31 cellular contexts compared by ENCODE assay signal in the genomic region with DNA sequence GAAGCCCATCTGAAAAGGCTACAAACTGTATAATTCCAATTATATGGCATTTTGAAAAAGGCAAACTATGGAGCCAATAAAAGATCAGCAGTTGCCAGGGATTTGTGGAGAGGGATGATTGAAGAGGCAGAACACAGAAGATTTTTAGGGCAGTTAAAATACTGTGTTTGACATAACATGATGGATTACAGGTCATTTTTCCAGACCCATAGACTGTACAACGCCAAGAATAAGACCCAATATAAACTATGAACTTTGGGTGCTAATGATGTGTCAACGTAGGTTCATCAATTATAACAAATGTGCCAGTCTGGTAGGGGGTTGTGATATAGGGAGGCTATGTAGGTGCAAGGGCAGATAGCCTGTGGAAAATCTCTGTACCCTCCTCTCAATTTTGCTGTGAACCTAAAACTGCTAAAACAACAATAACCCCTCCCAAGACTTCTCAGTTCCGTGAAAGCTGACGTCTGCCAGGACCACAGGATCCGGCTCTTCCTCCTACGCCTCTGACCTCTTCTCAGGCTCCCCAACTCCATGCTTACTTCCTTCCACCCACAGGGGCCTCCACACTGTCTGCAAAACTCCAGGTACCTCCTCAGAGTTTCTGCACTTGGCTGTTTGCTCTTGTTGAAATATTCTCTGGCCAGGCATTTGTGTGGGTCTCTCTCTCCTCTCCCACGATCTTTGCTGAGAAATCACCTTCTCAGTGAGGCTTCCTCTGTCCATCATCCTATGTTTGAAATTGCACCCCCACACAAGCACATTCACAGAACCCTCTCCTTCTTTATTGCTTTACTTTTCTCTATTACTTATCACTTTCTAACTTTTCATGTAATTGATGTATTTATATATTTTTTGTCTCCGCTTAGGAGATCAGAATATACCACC.
A peak's percentile ranks its signal among the peaks of the same experiment; 100 is the strongest.
DNase-seq lines count a peak whose midpoint lies in the region; ATAC-seq, FAIRE-seq and TF ChIP-seq lines count a peak whose summit lies in the region.
"Had no signal": no experiment of that assay in that cellular context is flagged by ENCODE, and none has a peak within 500 bp of the region (broad histone marks: within the 10 kb centered on the region; RNA-seq: fewer than 3 reads in every experiment).

No MANE protein-coding gene starts in this region.

- no peak for TF ChIP-seq POLR2A in K562 (conservative IDR thresholded peaks at IDR 0.05)

- no peak overlapping the region for H3K4me3 Mint-ChIP-seq in activated naive CD4-positive, alpha-beta T cell treated with anti-CD3 and anti-CD28 coated beads, Interleukin-2, amount 50 U/mL, for 24 hours
- H3K4me3 Mint-ChIP-seq: activated naive CD8-positive, alpha-beta T cell; activated T-helper 1 cell treated with anti-CD3 and anti-CD28 coated beads, Interleukin-12 subunit alpha, Interleukin-12 subunit beta, Interleukin-2, Interleukin-4 antibody, amounts not matched to agents 30 ng/mL and 10 ng/mL and 1 ng/mL, durations not matched to agents 14 hours and 24 hours and 36 hours; naive B cell; stimulated activated memory B cell treated with anti-CD40 and anti-IgM and Interleukin-4, amounts not matched to agents 10 μg/mL and 1 μg/mL and 100 μg/mL, for 72 hours had no signal

- H3K4me1 Mint-ChIP-seq in activated naive CD4-positive, alpha-beta T cell treated with anti-CD3 and anti-CD28 coated beads, Interleukin-2, amount 50 U/mL, for 24 hours = no peaks in the 10 kb centered on the region
- H3K4me1 Mint-ChIP-seq: naive B cell; stimulated activated memory B cell treated with anti-CD40 and anti-IgM and Interleukin-4, amounts not matched to agents 10 μg/mL and 1 μg/mL and 100 μg/mL, for 72 hours had no signal

- H3K4ac ChIP-seq in trophoblast cell (ENCODE audit: low read depth, low read length) = no peak overlapping the region

- H3K18ac ChIP-seq in trophoblast cell (ENCODE audit: low read length) = no peak overlapping the region

- no peak for ATAC-seq in activated naive CD4-positive, alpha-beta T cell treated with anti-CD3 and anti-CD28 coated beads, Interleukin-2, amount 50 U/mL, for 72 hours
- peak; percentile 92 for ATAC-seq in K562
- no peak for ATAC-seq in GM18867 (IDR thresholded peaks at IDR 0.05; ENCODE audit: unreplicated experiment)
- ATAC-seq: A549; foreskin keratinocyte; left colon; stimulated activated memory B cell treated with anti-CD40 and anti-IgM and Interleukin-4, amounts not matched to agents 10 μg/mL and 1 μg/mL and 100 μg/mL, for 72 hours had no signal

- no peak overlapping the region for H2BK12ac ChIP-seq in trophoblast cell (ENCODE audit: low read length)

- H2BK120ac ChIP-seq in trophoblast cell (ENCODE audit: insufficient read depth, low read length, poor library complexity) = no peak overlapping the region

- H3K79me1 ChIP-seq in trophoblast cell (ENCODE audit: low read length) = no peaks in the 10 kb centered on the region

- H3K9me3 ChIP-seq in K562 (replicated peaks; ENCODE audit: control insufficient read depth, insufficient read depth, low read depth, low read length) (no peaks in the 10 kb centered on the region), trophoblast cell (ENCODE audit: insufficient read depth, low read depth, low read length) (no peaks in the 10 kb centered on the region)
- H3K9me3 ChIP-seq: A549, ascending aorta, BE2C, suprapubic skin, vagina had no signal

- peak; percentile 90 for FAIRE-seq in K562 (lab: Jason Lieb, UNC)
- FAIRE-seq: A549, H54 had no signal

- H3K27ac Mint-ChIP-seq in activated naive CD4-positive, alpha-beta T cell treated with anti-CD3 and anti-CD28 coated beads, Interleukin-2, amount 50 U/mL, for 24 hours = peak overlapping the region; percentile 4
- H3K27ac Mint-ChIP-seq in activated naive CD4-positive, alpha-beta T cell treated with anti-CD3 and anti-CD28 coated beads, Interleukin-2, amount 50 U/mL, for 72 hours = no peak overlapping the region
- H3K27ac Mint-ChIP-seq: activated naive CD8-positive, alpha-beta T cell; activated T-helper 1 cell treated with anti-CD3 and anti-CD28 coated beads, Interleukin-12 subunit alpha, Interleukin-12 subunit beta, Interleukin-2, Interleukin-4 antibody, amounts not matched to agents 30 ng/mL and 10 ng/mL and 1 ng/mL, durations not matched to agents 14 hours and 24 hours and 36 hours; naive B cell; stimulated activated memory B cell treated with anti-CD40 and anti-IgM and Interleukin-4, amounts not matched to agents 10 μg/mL and 1 μg/mL and 100 μg/mL, for 72 hours had no signal

- H3K36me3 ChIP-seq in K562 (ENCODE audit: control insufficient read depth, insufficient read depth, low read length) = no peaks in the 10 kb centered on the region
- H3K36me3 ChIP-seq in trophoblast cell (ENCODE audit: control insufficient read depth in 1 of 2, insufficient read depth in 2 of 2, low read length in 2 of 2) = no peaks in the 10 kb centered on the region
- H3K36me3 ChIP-seq: ascending aorta, BE2C, suprapubic skin, vagina had no signal

- no TSS peak for BruUV-seq in K562 (replicated peaks; lab: Mats Ljungman, UMichigan)

- no peaks in the 10 kb centered on the region for H3K9me1 ChIP-seq in K562 (ENCODE audit: control insufficient read depth, insufficient read depth, low read length)

- no peaks in the 10 kb centered on the region for H3K79me2 ChIP-seq in K562 (ENCODE audit: control insufficient read depth, insufficient read depth, low read length)
- no peaks in the 10 kb centered on the region for H3K79me2 ChIP-seq in trophoblast cell (ENCODE audit: control insufficient read depth, insufficient read depth, low read length, poor library complexity)

- H2AFZ ChIP-seq in K562 (ENCODE audit: low read depth, low read length) = peak overlapping the region; percentile 89
- H2AFZ ChIP-seq in trophoblast cell (ENCODE audit: insufficient read depth, low read length, poor library complexity) = no peak overlapping the region
- H2AFZ ChIP-seq: PC-9 had no signal

- WGBS in K562 (ENCODE audit: insufficient coverage, low coverage, missing lambda C conversion rate) = 19% methylated on average over 8 of the region's 8 CpGs
- WGBS in trophoblast cell (ENCODE audit: extremely low coverage, insufficient coverage, insufficient read length) = no CpG with 5 or more reads among the region's 8 CpGs

- no peaks in the 10 kb centered on the region for H4K20me1 ChIP-seq in K562 (replicated peaks; ENCODE audit: control insufficient read depth, insufficient read depth, low read length)

- TF ChIP-seq CTCF in K562 (IDR thresholded peaks at IDR 0.05 in 2 of 3, conservative IDR thresholded peaks at IDR 0.05 in 1 of 3; ENCODE audit: insufficient read depth in 2 of 3, low read depth in 1 of 3, low read length in 3 of 3) = no peak

- H2AK5ac ChIP-seq in trophoblast cell (ENCODE audit: low read length) = no peak overlapping the region

- no peaks in the 10 kb centered on the region for H3K27me3 ChIP-seq in K562 (ENCODE audit: control insufficient read depth in 2 of 2, insufficient read depth in 2 of 2, low read length in 2 of 2)
- H3K27me3 ChIP-seq in trophoblast cell (ENCODE audit: insufficient read depth, low read length) = no peaks in the 10 kb centered on the region
- H3K27me3 ChIP-seq: ascending aorta, foreskin keratinocyte, suprapubic skin, vagina had no signal

- 0 out of 2 replicates have a peak, but pooled peaks have one; percentile 18 for TF ChIP-seq EP300 in K562 (IDR thresholded peaks at IDR 0.05; ENCODE audit: low read length)

- H3K4me3 ChIP-seq in K562 (no peak overlapping the region), trophoblast cell (ENCODE audit: low read depth, low read length) (no peak overlapping the region)
- H3K4me3 ChIP-seq: A549, ascending aorta, PC-9, suprapubic skin, vagina had no signal

- no peak overlapping the region for H4K91ac ChIP-seq in trophoblast cell (ENCODE audit: low read depth, low read length)

- H3K4me2 ChIP-seq in K562 (ENCODE audit: insufficient read depth, low read length) (peak overlapping the region; percentile 59), trophoblast cell (ENCODE audit: low read length) (no peak overlapping the region)
- H3K4me2 ChIP-seq: A549, PC-9 had no signal

- intact Hi-C loops in K562 (cut with micrococcal nuclease) = no loop called here

- no peak overlapping the region for H4K8ac ChIP-seq in trophoblast cell (ENCODE audit: low read depth, low read length)

- no peaks in the 10 kb centered on the region for H3K9me3 Mint-ChIP-seq in activated naive CD4-positive, alpha-beta T cell treated with anti-CD3 and anti-CD28 coated beads, Interleukin-2, amount 50 U/mL, for 24 hours
- no peaks in the 10 kb centered on the region for H3K9me3 Mint-ChIP-seq in activated naive CD4-positive, alpha-beta T cell treated with anti-CD3 and anti-CD28 coated beads, Interleukin-2, amount 50 U/mL, for 72 hours
- H3K9me3 Mint-ChIP-seq: activated T-helper 1 cell treated with anti-CD3 and anti-CD28 coated beads, Interleukin-12 subunit alpha, Interleukin-12 subunit beta, Interleukin-2, Interleukin-4 antibody, amounts not matched to agents 30 ng/mL and 10 ng/mL and 1 ng/mL, durations not matched to agents 14 hours and 24 hours and 36 hours; stimulated activated memory B cell treated with anti-CD40 and anti-IgM and Interleukin-4, amounts not matched to agents 10 μg/mL and 1 μg/mL and 100 μg/mL, for 72 hours had no signal

- H3K4me1 ChIP-seq in K562 (replicated peaks in 1 of 2; ENCODE audit: control insufficient read depth in 2 of 2, insufficient read depth in 2 of 2, low read length in 2 of 2) = peaks cover 0 to 26% of the 10 kb centered on the region in 2 experiments; a peak in 4 of 5 replicates
- H3K4me1 ChIP-seq in trophoblast cell (ENCODE audit: control insufficient read depth in 1 of 2, insufficient read depth in 2 of 2, low read length in 2 of 2) = no peaks in the 10 kb centered on the region
- H3K4me1 ChIP-seq: ascending aorta, BE2C, suprapubic skin, vagina had no signal

- no peak overlapping the region for H4K12ac ChIP-seq in trophoblast cell (ENCODE audit: low read depth, low read length)

- H3K36me3 Mint-ChIP-seq in activated naive CD4-positive, alpha-beta T cell treated with anti-CD3 and anti-CD28 coated beads, Interleukin-2, amount 50 U/mL, for 24 hours = no peaks in the 10 kb centered on the region
- no peaks in the 10 kb centered on the region for H3K36me3 Mint-ChIP-seq in activated naive CD4-positive, alpha-beta T cell treated with anti-CD3 and anti-CD28 coated beads, Interleukin-2, amount 50 U/mL, for 72 hours
- H3K36me3 Mint-ChIP-seq: activated naive CD8-positive, alpha-beta T cell; naive B cell; stimulated activated memory B cell treated with anti-CD40 and anti-IgM and Interleukin-4, amounts not matched to agents 10 μg/mL and 1 μg/mL and 100 μg/mL, for 72 hours had no signal

- peaks cover 2% of the 10 kb centered on the region for H3K27me3 Mint-ChIP-seq in activated naive CD4-positive, alpha-beta T cell treated with anti-CD3 and anti-CD28 coated beads, Interleukin-2, amount 50 U/mL, for 24 hours
- H3K27me3 Mint-ChIP-seq: stimulated activated memory B cell treated with anti-CD40 and anti-IgM and Interleukin-4, amounts not matched to agents 10 μg/mL and 1 μg/mL and 100 μg/mL, for 72 hours had no signal

- in situ Hi-C loops in K562 (cut with MboI) = no loop called here

- no peak overlapping the region for H2BK5ac ChIP-seq in trophoblast cell (ENCODE audit: low read depth, low read length, poor library complexity)

- POLR2A ChIA-PET in K562 (lab: Yijun Ruan, JAX) = no interaction called here

- no peak overlapping the region for H3K23ac ChIP-seq in trophoblast cell (ENCODE audit: low read length)

- TF ChIP-seq RAD21 in K562 (CRISPR knock-in tag; conservative IDR thresholded peaks at IDR 0.05 in 1 of 2, IDR thresholded peaks at IDR 0.05 in 1 of 2) = peak; percentile 7 to 10; a peak in 1 of 4 replicates

- CTCF ChIA-PET in K562 (lab: Yijun Ruan, JAX; ENCODE audit: low intra/inter-chr PET ratio) = no interaction called here

- no peak for DNase-seq in activated naive CD4-positive, alpha-beta T cell treated with anti-CD3 and anti-CD28 coated beads, Interleukin-2, amount 50 U/mL, for 72 hours (ENCODE audit: low spot score in 2 of 2)
- peak; percentile 3 for DNase-seq in OCI-M1 (lab: John Stamatoyannopoulos, UW)
- peak in 3 of 4 experiments; percentile 20 to 69 (median 45) for DNase-seq in K562 (ENCODE audit: extremely low read depth in 1 of 4, low spot score in 3 of 4)
- no peak for DNase-seq in trophoblast cell
- DNase-seq in activated T-cell treated with anti-CD3 and anti-CD28 coated beads, Interleukin-2, amount 50 U/mL, for 48 hours = no peak
- DNase-seq in glomerular visceral epithelial cell (ENCODE audit: extremely low spot score) = no peak
- DNase-seq: activated CD4-positive, alpha-beta T cell treated with anti-CD3 and anti-CD28 coated beads for 4 hours; BE2C; cerebellar nuclear complex; foreskin keratinocyte; GDM1; left colon; mesendoderm; naive B cell; NCI-H1105 treated with DMSO at 0.1 percent for 48 hours; NCI-H2029; NCI-H345; PC-9; Right ventricle myocardium superior; stimulated activated CD4-positive, alpha-beta T cell treated with anti-CD3 and anti-CD28 coated beads, Interleukin-4, amount 100 ng/mL, for 1 hour had no signal

- H3K27ac ChIP-seq in K562 (ENCODE audit: extremely low read depth, low read depth, low read length) (peak overlapping the region; percentile 48; the same call in 2 of the 3 replicates), trophoblast cell (ENCODE audit: low read depth, low read length) (no peak overlapping the region)
- H3K27ac ChIP-seq: A549, ascending aorta, epithelial cell of prostate, foreskin keratinocyte, PC-9, suprapubic skin, vagina had no signal

- H3K14ac ChIP-seq in trophoblast cell (ENCODE audit: low read length) = no peak overlapping the region

- H3K9ac ChIP-seq in K562 (ENCODE audit: insufficient read depth in 1 of 2, low read depth in 2 of 2, low read length in 2 of 2) (peak overlapping the region; percentile 43 to 70; a peak in 3 of 4 replicates), trophoblast cell (ENCODE audit: low read length) (peak overlapping the region; percentile 13)

Comparison
In these comparisons a context has a peak if more than half of its experiments do, and no peak if none do; other contexts are left out.
1. DNase-seq: peak in OCI-M1 (single experiment) and K562 (3 of 4); none in activated naive CD4-positive, alpha-beta T cell treated with anti-CD3 and anti-CD28 coated beads, Interleukin-2, amount 50 U/mL, for 72 hours (0 of 2), trophoblast cell (0 of 2), activated T-cell treated with anti-CD3 and anti-CD28 coated beads, Interleukin-2, amount 50 U/mL, for 48 hours (0 of 2) and glomerular visceral epithelial cell (single experiment).